7 cellular contexts compared by ENCODE assay signal in the genomic region with DNA sequence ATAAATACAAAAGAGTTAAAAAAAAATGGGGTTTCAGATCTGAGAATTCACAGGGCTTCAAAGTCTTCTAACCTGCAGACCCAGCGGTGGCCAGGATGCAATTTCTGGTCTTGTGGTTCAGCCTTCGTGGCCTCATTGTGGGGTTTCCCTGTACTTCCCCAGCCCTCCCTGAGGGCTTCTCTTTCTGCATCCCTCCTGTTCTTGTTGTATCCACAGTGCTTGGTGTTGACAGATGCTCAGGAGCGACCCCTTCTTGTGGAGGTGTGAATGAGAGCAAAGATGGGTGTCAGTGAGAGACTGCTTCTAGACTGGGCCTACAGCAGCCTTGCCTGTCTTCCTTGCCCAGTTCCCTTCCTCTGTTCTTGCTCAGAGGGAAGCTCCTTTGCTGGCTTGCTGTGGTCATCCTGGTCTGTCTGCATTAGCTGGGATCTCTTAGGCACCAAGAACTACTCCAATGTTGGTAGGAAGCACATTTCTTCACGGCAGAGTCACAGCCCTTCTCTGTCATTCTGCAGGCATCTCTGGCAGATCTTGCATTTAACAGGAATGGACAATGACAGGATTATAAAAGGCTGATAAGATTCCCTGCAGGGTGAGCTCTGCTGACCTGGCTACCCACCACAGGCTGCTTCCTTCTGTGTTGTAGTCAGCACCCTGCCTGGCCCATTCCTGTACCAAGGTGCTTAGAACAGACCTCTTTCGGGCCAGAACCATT.
DNase-seq lines count a peak whose midpoint lies in the region; ATAC-seq, FAIRE-seq and TF ChIP-seq lines count a peak whose summit lies in the region.

No MANE protein-coding gene starts in this region.

- intact Hi-C loops in colonic mucosa (cut with DNase I), result no loop called here

- FAIRE-seq in GM12891 (lab: Jason Lieb, UNC), result peak; percentile 76

- no peak for TF ChIP-seq POLR2A in GM12891 (IDR thresholded peaks at IDR 0.05; ENCODE audit: low read depth, low read length)

- H3K9me3 ChIP-seq in colonic mucosa, result no peaks in the 10 kb centered on the region

- H3K9ac ChIP-seq in colonic mucosa (ENCODE audit: low read depth in 2 of 2, low read length in 2 of 2), result no peak overlapping the region

- ATAC-seq in HG02623 (IDR thresholded peaks at IDR 0.05; ENCODE audit: unreplicated experiment), result peak; percentile 64
- peak; percentile 41 for ATAC-seq in foreskin keratinocyte
- no peak for ATAC-seq in GM18858 (IDR thresholded peaks at IDR 0.05; ENCODE audit: unreplicated experiment)

- no peaks in the 10 kb centered on the region for H3K4me1 ChIP-seq in foreskin keratinocyte
- H3K4me1 ChIP-seq in colonic mucosa, result no peaks in the 10 kb centered on the region

- peak; percentile 47 for DNase-seq in GM12891 (ENCODE audit: insufficient read length, low spot score)
- DNase-seq in OCI-M1 (lab: John Stamatoyannopoulos, UW), result peak; percentile 62
- DNase-seq in foreskin keratinocyte, result no peak
- no peak for DNase-seq in colonic mucosa
- DNase-seq in HuH-7.5 (ENCODE audit: low spot score), result no peak

- H3K36me3 ChIP-seq in colonic mucosa, result no peaks in the 10 kb centered on the region

- H3K27me3 ChIP-seq in foreskin keratinocyte (peaks cover 3% of the 10 kb centered on the region), colonic mucosa (no peaks in the 10 kb centered on the region)

- peak; percentile 47 for TF ChIP-seq CTCF in foreskin keratinocyte (conservative IDR thresholded peaks at IDR 0.05)
- no peak for TF ChIP-seq CTCF in colonic mucosa (IDR thresholded peaks at IDR 0.05)

- H3K4me3 ChIP-seq in colonic mucosa, result no peak overlapping the region

- H3K27ac ChIP-seq in foreskin keratinocyte (no peak overlapping the region), colonic mucosa (no peak overlapping the region)

TF ChIP-seq in GM12891, 5 proteins besides CTCF, POLR2A, EP300 and RAD21:
- TF ChIP-seq TAF1 (IDR thresholded peaks at IDR 0.05; ENCODE audit: low read depth, low read length), result no peak
- TF ChIP-seq POU2F2 (IDR thresholded peaks at IDR 0.05; ENCODE audit: low read depth, low read length), result no peak
- no peak for TF ChIP-seq SPI1 (IDR thresholded peaks at IDR 0.05; ENCODE audit: low read depth, low read length)
- TF ChIP-seq PAX5 (IDR thresholded peaks at IDR 0.05; ENCODE audit: insufficient read depth, low read length, severe bottlenecking), result no peak
- TF ChIP-seq POLR2AphosphoS5 (IDR thresholded peaks at IDR 0.05; ENCODE audit: low read depth, low read length), result no peak
TF ChIP-seq in GM12891: peak in this region for 0.

Comparison
In these comparisons a context has a peak if more than half of its experiments do, and no peak if none do; other contexts are left out.
1. DNase-seq: peak in GM12891 (single experiment) and OCI-M1 (single experiment); none in foreskin keratinocyte (0 of 2), colonic mucosa (single experiment) and HuH-7.5 (single experiment).